8 cellular contexts compared by ENCODE assay signal in the genomic region with DNA sequence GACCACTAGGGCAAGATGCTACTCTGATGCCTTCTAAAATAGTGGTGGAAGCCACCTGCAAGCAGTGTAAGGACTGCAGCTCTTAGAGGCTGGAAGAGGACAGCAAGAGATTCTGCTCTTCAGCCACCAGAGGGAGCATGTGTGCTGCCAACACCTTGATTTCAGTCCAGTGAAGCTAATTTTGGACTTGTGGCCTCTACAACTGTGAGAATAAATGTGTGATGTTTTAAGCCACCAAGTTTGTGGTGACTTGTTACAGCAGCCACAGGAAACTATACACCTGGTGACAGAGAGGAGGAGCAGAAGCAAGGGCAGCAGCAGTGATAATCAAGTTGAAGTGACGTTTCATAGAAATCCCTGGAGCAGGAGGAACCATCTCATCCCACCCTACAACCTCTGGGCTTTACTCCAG. TPM values are rescaled to one million over a fixed set of nuclear protein-coding genes. Genes with fewer than 3 reads are reported as not detected.
DNase-seq lines count a peak whose midpoint lies in the region; ATAC-seq and TF ChIP-seq lines count a peak whose summit lies in the region.

No MANE protein-coding gene starts in this region.

- TF ChIP-seq CTCF in BE2C (IDR thresholded peaks at IDR 0.05; ENCODE audit: low read depth, low read length) = peak; percentile 98
- peak; percentile 84 for TF ChIP-seq CTCF in WI38 (IDR thresholded peaks at IDR 0.05; ENCODE audit: low read depth, low read length)
- TF ChIP-seq CTCF in colonic mucosa (IDR thresholded peaks at IDR 0.05) = peak; percentile 93
- peak; percentile 91 for TF ChIP-seq CTCF in liver (IDR thresholded peaks at IDR 0.05; ENCODE audit: low read depth, low read length, missing input control)

- H3K9ac ChIP-seq in colonic mucosa (ENCODE audit: low read depth in 2 of 2, low read length in 2 of 2) (no peak overlapping the region), liver (ENCODE audit: low read depth in 1 of 2, low read length in 2 of 2) (no peak overlapping the region)

- WGBS in liver = 88% methylated on average over 1 of the region's 1 CpG

- no peak overlapping the region for H3K27ac ChIP-seq in colonic mucosa
- H3K27ac ChIP-seq in liver (ENCODE audit: low read depth in 1 of 2, low read length in 2 of 2) = no peak overlapping the region

- H3K9me3 ChIP-seq in BE2C (no peaks in the 10 kb centered on the region), colonic mucosa (no peaks in the 10 kb centered on the region), liver (ENCODE audit: control insufficient read depth in 4 of 4, low read length in 3 of 4) (peaks cover 0 to 4% (median under 1%) of the 10 kb centered on the region in 4 donors)

- H3K27me3 ChIP-seq in BE2C (no peaks in the 10 kb centered on the region; the same call in 1 of the 2 replicates), colonic mucosa (no peaks in the 10 kb centered on the region), liver (ENCODE audit: control insufficient read depth in 4 of 4, insufficient read depth in 4 of 4, low read length in 3 of 4) (no peaks in the 10 kb centered on the region)

- peak; percentile 50 for DNase-seq in BE2C
- peak; percentile 55 for DNase-seq in NCI-H2029 treated with DMSO at 0.1 percent for 48 hours (lab: John Stamatoyannopoulos, UW)
- DNase-seq in colonic mucosa = peak; percentile 58
- DNase-seq in stimulated activated CD8-positive, alpha-beta memory T cell treated with anti-CD3 and anti-CD28 coated beads, Interleukin-12 subunit alpha, Interleukin-12 subunit beta, amount 100 ng/mL, for 1 hour (ENCODE audit: low read depth) = peak; percentile 9

- H3K4me3 ChIP-seq in BE2C (ENCODE audit: low read depth, low read length) (no peak overlapping the region), WI38 (ENCODE audit: low read depth, low read length) (no peak overlapping the region), colonic mucosa (no peak overlapping the region), liver (ENCODE audit: low read depth in 1 of 3, low read length in 3 of 3) (no peak overlapping the region)

- peak; percentile 92 to 95 for TF ChIP-seq RAD21 in liver (IDR thresholded peaks at IDR 0.05)

- no peaks in the 10 kb centered on the region for H3K36me3 ChIP-seq in BE2C
- H3K36me3 ChIP-seq in colonic mucosa = no peaks in the 10 kb centered on the region
- no peaks in the 10 kb centered on the region for H3K36me3 ChIP-seq in liver (ENCODE audit: control insufficient read depth in 4 of 4, insufficient read depth in 3 of 4, low read depth in 1 of 4, low read length in 3 of 4)

- ATAC-seq in GM18867 (IDR thresholded peaks at IDR 0.05; ENCODE audit: unreplicated experiment) = peak; percentile 98
- peak; percentile 82 for ATAC-seq in HG03045 (IDR thresholded peaks at IDR 0.05; ENCODE audit: unreplicated experiment)

- intact Hi-C loops in colonic mucosa (cut with DNase I) = loop anchor here (2.0 kb wide), 2 partner anchors 74 to 118 kb away; no protein-coding TSS in a partner anchor

- H3K4me1 ChIP-seq in BE2C = no peaks in the 10 kb centered on the region; the same call in 1 of the 2 replicates
- H3K4me1 ChIP-seq in colonic mucosa = no peaks in the 10 kb centered on the region
- H3K4me1 ChIP-seq in liver (ENCODE audit: control insufficient read depth in 4 of 4, insufficient read depth in 4 of 4, low read length in 3 of 4) = no peaks in the 10 kb centered on the region

TF ChIP-seq in liver, 16 proteins besides CTCF, POLR2A, EP300 and RAD21:
- TF ChIP-seq HNF4G (IDR thresholded peaks at IDR 0.05) (no peak), GABPA (IDR thresholded peaks at IDR 0.05 in 1 of 2, conservative IDR thresholded peaks at IDR 0.05 in 1 of 2) (no peak), RXRA (IDR thresholded peaks at IDR 0.05) (no peak), JUND (IDR thresholded peaks at IDR 0.05) (no peak), MAX (IDR thresholded peaks at IDR 0.05) (no peak), FOXA1 (IDR thresholded peaks at IDR 0.05) (peak; percentile 10), SP1 (IDR thresholded peaks at IDR 0.05) (no peak), HNF4A (conservative IDR thresholded peaks at IDR 0.05) (peak; percentile 39 to 47)

RNA-seq across cellular contexts. Expression of gene FGFBP1, which starts 55.9 kb away (rescaled TPM):
- polyA plus RNA-seq in BE2C (2012; ENCODE audit: insufficient read depth, insufficient read length, low read depth) = not detected
- total RNA-seq in colonic mucosa (10 to 100 TPM; 39.1 to 62.3 TPM), liver (not detected)
- polyA plus RNA-seq in liver = not detected

Comparison
In these comparisons a context has a peak if more than half of its experiments do, and no peak if none do; other contexts are left out.
1. RNA of gene FGFBP1, which starts 55.9 kb away (total RNA-seq): 39.1 to 62.3 TPM in colonic mucosa; not detected in liver; every median in the first group is over 10 times any median in the second.
2. Peak in every context shown above with its lines, with median percentiles within 50 percentile points of each other: DNase-seq and CTCF ChIP-seq.